Comparison of ENCODE assay signal across 1 cellular context in genomic region chr9:100428871-100429654, GRCh38.
TF ChIP-seq lines count a peak whose summit lies in the region.

No MANE protein-coding gene starts in this region.

TF ChIP-seq in GM23338, 12 proteins besides CTCF, POLR2A, EP300 and RAD21 (continued from another document):
- TF ChIP-seq POLR2AphosphoS5 (IDR thresholded peaks at IDR 0.05; ENCODE audit: low read depth) = no peak
- no peak for TF ChIP-seq ZNF462 (CRISPR knock-in tag; IDR thresholded peaks at IDR 0.05)
- no peak for TF ChIP-seq STAT1 (IDR thresholded peaks at IDR 0.05; ENCODE audit: unreplicated experiment)
- TF ChIP-seq ZNF114 (CRISPR knock-in tag; IDR thresholded peaks at IDR 0.05) = no peak
- no peak for TF ChIP-seq CREB1 (CRISPR knock-in tag; IDR thresholded peaks at IDR 0.05; ENCODE audit: low read depth)
- TF ChIP-seq EZH2phosphoT487 (IDR thresholded peaks at IDR 0.05; ENCODE audit: unreplicated experiment) = no peak
- TF ChIP-seq JUNB (IDR thresholded peaks at IDR 0.05; ENCODE audit: unreplicated experiment) = no peak
- TF ChIP-seq ZNF331 (CRISPR knock-in tag; IDR thresholded peaks at IDR 0.05; ENCODE audit: low read depth) = no peak
